10 cellular contexts compared by ENCODE assay signal in genomic region chr15:68618339-68619302, GRCh38. TPM values are rescaled to one million over a fixed set of nuclear protein-coding genes. Genes with fewer than 3 reads are reported as not detected.
DNase-seq lines count a peak whose midpoint lies in the region; ATAC-seq and TF ChIP-seq lines count a peak whose summit lies in the region.
"Had no signal": no experiment of that assay in that cellular context is flagged by ENCODE, and none has a peak within 500 bp of the region (broad histone marks: within the 10 kb centered on the region; RNA-seq: fewer than 3 reads in every experiment).

No MANE protein-coding gene starts in this region.

- no peak overlapping the region for H3K4me3 ChIP-seq in GM23248
- H3K4me3 ChIP-seq: SJSA1 had no signal

- H3K9ac ChIP-seq in GM23248: no peak overlapping the region

- H3K36me3 ChIP-seq in GM23248 (ENCODE audit: low read depth): no peaks in the 10 kb centered on the region
- H3K36me3 ChIP-seq: SJSA1 had no signal

- no peak for TF ChIP-seq CTCF in nephron (IDR thresholded peaks at IDR 0.05; ENCODE audit: unreplicated experiment in 3 of 3)

- H3K4me2 ChIP-seq in GM23248 (ENCODE audit: unreplicated experiment): no peak overlapping the region

- no peaks in the 10 kb centered on the region for H3K36me3 Mint-ChIP-seq in nephron (ENCODE audit: low read depth)

- no peak overlapping the region for H3K4me3 Mint-ChIP-seq in nephron
- H3K4me3 Mint-ChIP-seq: activated CD8-positive, alpha-beta T cell treated with anti-CD3 and anti-CD28 coated beads for 36 hours had no signal

- ATAC-seq in GM21825 (IDR thresholded peaks at IDR 0.05; ENCODE audit: unreplicated experiment) (no peak), GM21717 (IDR thresholded peaks at IDR 0.05; ENCODE audit: unreplicated experiment) (no peak), HG03432 (IDR thresholded peaks at IDR 0.05; ENCODE audit: unreplicated experiment) (no peak)
- ATAC-seq: activated CD8-positive, alpha-beta T cell treated with anti-CD3 and anti-CD28 coated beads for 36 hours had no signal

- peaks cover 50% of the 10 kb centered on the region for H3F3A ChIP-seq in GM23248 (ENCODE audit: insufficient read depth)

- H3K27ac ChIP-seq in GM23248 (0 out of 2 replicates have a peak overlapping the region, but pooled peaks have one; percentile 22), cingulate gyrus (ENCODE audit: low read depth, low read length) (peak overlapping the region; percentile 99)
- H3K27ac ChIP-seq: SJSA1 had no signal

- H3K27ac Mint-ChIP-seq in nephron: peak overlapping the region; percentile 17 to 86 (median 65)
- H3K27ac Mint-ChIP-seq: activated CD8-positive, alpha-beta T cell treated with anti-CD3 and anti-CD28 coated beads for 36 hours had no signal

- H3K27me3 Mint-ChIP-seq in nephron (ENCODE audit: low read depth): peaks cover 5% of the 10 kb centered on the region

- peaks cover 34% of the 10 kb centered on the region for H3K4me1 ChIP-seq in GM23248 (ENCODE audit: insufficient read depth)

- H3K4me1 Mint-ChIP-seq in nephron: peaks cover 55% of the 10 kb centered on the region

- H3K79me2 ChIP-seq in GM23248 (ENCODE audit: insufficient read depth): peaks cover 23% of the 10 kb centered on the region

- DNase-seq in GM23248: peak; percentile 77
- DNase-seq in NCI-H2171 (lab: John Stamatoyannopoulos, UW): peak; percentile 87
- no peak for DNase-seq in COLO829 (ENCODE audit: low spot score)
- DNase-seq: activated CD8-positive, alpha-beta T cell treated with anti-CD3 and anti-CD28 coated beads for 36 hours had no signal

- no peak overlapping the region for H2AFZ ChIP-seq in GM23248

- H3K9me2 ChIP-seq in GM23248 (ENCODE audit: insufficient read depth): no peaks in the 10 kb centered on the region

- no peaks in the 10 kb centered on the region for H3K9me3 ChIP-seq in GM23248 (ENCODE audit: low read depth)
- H3K9me3 ChIP-seq: SJSA1 had no signal

- no peaks in the 10 kb centered on the region for H3K27me3 ChIP-seq in GM23248 (replicated peaks; ENCODE audit: insufficient read depth)
- H3K27me3 ChIP-seq: SJSA1 had no signal

- 47 to 56% methylated on average over 7 of the region's 7 CpGs for WGBS in GM23248 (ENCODE audit: low coverage in 1 of 2, low lambda C conversion rate in 2 of 2, missing lambda C conversion rate in 2 of 2), 2 experiments

- in situ Hi-C loops in GM23248 (cut with MboI): no loop called here

- no peaks in the 10 kb centered on the region for H3K9me3 Mint-ChIP-seq in nephron
- H3K9me3 Mint-ChIP-seq: activated CD8-positive, alpha-beta T cell treated with anti-CD3 and anti-CD28 coated beads for 36 hours had no signal

- H4K20me1 ChIP-seq in GM23248 (ENCODE audit: insufficient read depth): no peaks in the 10 kb centered on the region

RNA-seq across cellular contexts. Expression of gene CORO2B, which starts 39.8 kb away (rescaled TPM):
- total RNA-seq in GM23248 (2014; rRNA removed; shearing (Covaris generic)): 7.6 and 7.7 TPM in 2 replicates
- polyA plus RNA-seq in GM23248 (2016; fragmentation: Nextera tagmentation; extraction: Ambion mirVana): 2.7 and 3.7 TPM in 2 replicates
- total RNA-seq: activated CD8-positive, alpha-beta T cell treated with anti-CD3 and anti-CD28 coated beads for 36 hours; SJSA1 had no signal
